ENCODE assay signal across 8 cellular contexts in genomic region chr6:164570791-164571190, GRCh38.
"Had no signal": no experiment of that assay in that cellular context is flagged by ENCODE, and none has a peak within 500 bp of the region (broad histone marks: within the 10 kb centered on the region; RNA-seq: fewer than 3 reads in every experiment).

No MANE protein-coding gene starts in this region.

- H3K27me3 Mint-ChIP-seq: IgD-negative memory B cell had no signal

- H3K4me3 Mint-ChIP-seq: GM23338, H9, IgD-negative memory B cell had no signal

- ATAC-seq: GM23338, HepG2 had no signal

- H3K36me3 Mint-ChIP-seq: IgD-negative memory B cell had no signal

- DNase-seq: H9, HCEC 1CT, KBM-7 had no signal

- H3K27ac Mint-ChIP-seq: GM23338, H9, IgD-negative memory B cell had no signal

- H3K4me1 Mint-ChIP-seq: IgD-negative memory B cell had no signal

- H3K27ac ChIP-seq: HL-60, KMS-11 had no signal
